ENCODE assay signal across 2 cellular contexts in the genomic region with DNA sequence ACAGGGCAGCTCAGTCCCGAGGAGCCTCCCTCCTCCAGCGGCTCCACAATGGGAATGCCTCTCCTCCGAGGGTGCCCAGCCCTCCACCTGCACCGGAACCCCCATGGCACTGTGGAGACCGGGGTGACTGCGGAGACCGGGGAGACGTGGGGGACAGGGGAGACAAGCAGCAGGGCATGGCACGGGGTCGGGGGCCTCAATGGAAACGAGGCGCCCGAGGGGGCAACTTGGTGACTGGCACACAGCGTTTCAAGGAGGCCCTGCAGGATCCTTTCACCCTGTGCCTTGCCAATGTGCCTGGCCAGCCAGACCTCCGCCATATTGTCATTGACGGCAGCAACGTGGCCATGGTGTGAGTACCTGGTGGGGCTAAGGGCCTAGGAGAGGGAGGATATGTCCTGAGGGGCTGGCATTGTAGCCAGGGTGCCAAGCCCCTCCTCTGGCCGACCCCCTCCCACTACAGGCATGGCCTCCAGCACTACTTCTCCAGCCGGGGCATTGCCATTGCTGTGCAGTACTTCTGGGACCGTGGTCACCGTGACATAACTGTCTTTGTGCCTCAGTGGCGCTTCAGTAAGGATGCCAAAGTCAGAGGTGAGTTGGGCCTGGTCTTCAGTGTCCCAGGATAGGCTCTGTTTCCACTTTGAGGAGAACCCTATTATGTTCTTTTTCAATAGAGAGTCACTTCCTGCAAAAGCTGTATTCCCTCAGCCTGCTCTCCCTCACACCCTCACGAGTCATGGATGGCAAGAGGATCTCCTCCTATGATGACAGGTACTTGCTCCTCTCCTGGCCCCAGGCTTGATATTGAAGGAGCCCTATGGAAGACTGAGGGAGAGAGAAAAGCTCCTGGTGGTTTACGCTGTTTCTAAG.
TF ChIP-seq lines count a peak whose summit lies in the region.

No MANE protein-coding gene starts in this region.

TF ChIP-seq in IMR-90, 13 proteins besides CTCF, POLR2A, EP300 and RAD21:
- TF ChIP-seq RFX5 (IDR thresholded peaks at IDR 0.05; ENCODE audit: low read depth, low read length) (no peak), MXI1 (IDR thresholded peaks at IDR 0.05; ENCODE audit: borderline replicate concordance, low read depth, low read length) (no peak), RCOR1 (IDR thresholded peaks at IDR 0.05; ENCODE audit: insufficient replicate concordance, low read length) (no peak), BHLHE40 (IDR thresholded peaks at IDR 0.05; ENCODE audit: low read depth, low read length) (no peak), NFE2L2 (IDR thresholded peaks at IDR 0.05; ENCODE audit: low read depth, low read length) (no peak), MAFK (IDR thresholded peaks at IDR 0.05; ENCODE audit: low read depth, low read length) (no peak), MAZ (IDR thresholded peaks at IDR 0.05; ENCODE audit: borderline replicate concordance, low read depth, low read length) (no peak), FOS (IDR thresholded peaks at IDR 0.05; ENCODE audit: low read depth, low read length) (no peak), CEBPB (IDR thresholded peaks at IDR 0.05; ENCODE audit: low read depth, low read length) (no peak), SMC3 (IDR thresholded peaks at IDR 0.05; ENCODE audit: low read depth, low read length) (no peak), CHD1 (IDR thresholded peaks at IDR 0.05; ENCODE audit: low read depth, low read length) (no peak)
- TF ChIP-seq, protein P1, sequence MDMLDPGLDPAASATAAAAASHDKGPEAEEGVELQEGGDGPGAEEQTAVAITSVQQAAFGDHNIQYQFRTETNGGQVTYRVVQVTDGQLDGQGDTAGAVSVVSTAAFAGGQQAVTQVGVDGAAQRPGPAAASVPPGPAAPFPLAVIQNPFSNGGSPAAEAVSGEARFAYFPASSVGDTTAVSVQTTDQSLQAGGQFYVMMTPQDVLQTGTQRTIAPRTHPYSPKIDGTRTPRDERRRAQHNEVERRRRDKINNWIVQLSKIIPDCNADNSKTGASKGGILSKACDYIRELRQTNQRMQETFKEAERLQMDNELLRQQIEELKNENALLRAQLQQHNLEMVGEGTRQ (IDR thresholded peaks at IDR 0.05; ENCODE audit: low read depth, low read length) = no peak
- TF ChIP-seq, protein P2, sequence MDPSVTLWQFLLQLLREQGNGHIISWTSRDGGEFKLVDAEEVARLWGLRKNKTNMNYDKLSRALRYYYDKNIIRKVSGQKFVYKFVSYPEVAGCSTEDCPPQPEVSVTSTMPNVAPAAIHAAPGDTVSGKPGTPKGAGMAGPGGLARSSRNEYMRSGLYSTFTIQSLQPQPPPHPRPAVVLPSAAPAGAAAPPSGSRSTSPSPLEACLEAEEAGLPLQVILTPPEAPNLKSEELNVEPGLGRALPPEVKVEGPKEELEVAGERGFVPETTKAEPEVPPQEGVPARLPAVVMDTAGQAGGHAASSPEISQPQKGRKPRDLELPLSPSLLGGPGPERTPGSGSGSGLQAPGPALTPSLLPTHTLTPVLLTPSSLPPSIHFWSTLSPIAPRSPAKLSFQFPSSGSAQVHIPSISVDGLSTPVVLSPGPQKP (IDR thresholded peaks at IDR 0.05; ENCODE audit: borderline replicate concordance, low read depth, low read length) = no peak

TF ChIP-seq in H1, 55 proteins besides CTCF, POLR2A, EP300 and RAD21:
- TF ChIP-seq HDAC6 (IDR thresholded peaks at IDR 0.05; ENCODE audit: low read depth, low read length) (no peak), SUZ12 (IDR thresholded peaks at IDR 0.05; ENCODE audit: low read length) (no peak), EZH2 (IDR thresholded peaks at IDR 0.05; ENCODE audit: low read depth, low read length, severe bottlenecking) (no peak), SIN3A (conservative IDR thresholded peaks at IDR 0.05 in 1 of 2, IDR thresholded peaks at IDR 0.05 in 1 of 2; ENCODE audit: low read depth in 1 of 2, low read length in 2 of 2) (no peak), RNF2 (IDR thresholded peaks at IDR 0.05; ENCODE audit: borderline replicate concordance, low read depth, low read length, missing control alignments, poor library complexity, severe bottlenecking) (no peak), TAF1 (IDR thresholded peaks at IDR 0.05; ENCODE audit: low read depth, low read length) (no peak), BCL11A (IDR thresholded peaks at IDR 0.05; ENCODE audit: low read depth in 2 of 2, low read length in 2 of 2) (no peak), JUN (IDR thresholded peaks at IDR 0.05; ENCODE audit: low read depth, low read length) (no peak)
